In genomic region chr22:30605449-30606110, GRCh38 we compare ENCODE assay signal across 1 cellular context.
TF ChIP-seq lines count a peak whose summit lies in the region.

No MANE protein-coding gene starts in this region.

TF ChIP-seq in endothelial cell of umbilical vein, 7 proteins besides CTCF, POLR2A, EP300 and RAD21:
- no peak for TF ChIP-seq FOS (IDR thresholded peaks at IDR 0.05; ENCODE audit: borderline replicate concordance, insufficient read depth, low read length)
- TF ChIP-seq EZH2 (IDR thresholded peaks at IDR 0.05; ENCODE audit: borderline replicate concordance, low read depth, low read length, severe bottlenecking): no peak
- TF ChIP-seq MAX (IDR thresholded peaks at IDR 0.05; ENCODE audit: insufficient read depth, insufficient read length): no peak
- TF ChIP-seq MYC (IDR thresholded peaks at IDR 0.05; ENCODE audit: low read depth, low read length): no peak
- no peak for TF ChIP-seq JUN (IDR thresholded peaks at IDR 0.05; ENCODE audit: borderline replicate concordance, insufficient read depth, insufficient read length, low read depth)
- no peak for TF ChIP-seq GATA2 (IDR thresholded peaks at IDR 0.05; ENCODE audit: insufficient read depth, insufficient read length, low read depth, low read length)
